Comparison of ENCODE assay signal across 1 cellular context in the genomic region with DNA sequence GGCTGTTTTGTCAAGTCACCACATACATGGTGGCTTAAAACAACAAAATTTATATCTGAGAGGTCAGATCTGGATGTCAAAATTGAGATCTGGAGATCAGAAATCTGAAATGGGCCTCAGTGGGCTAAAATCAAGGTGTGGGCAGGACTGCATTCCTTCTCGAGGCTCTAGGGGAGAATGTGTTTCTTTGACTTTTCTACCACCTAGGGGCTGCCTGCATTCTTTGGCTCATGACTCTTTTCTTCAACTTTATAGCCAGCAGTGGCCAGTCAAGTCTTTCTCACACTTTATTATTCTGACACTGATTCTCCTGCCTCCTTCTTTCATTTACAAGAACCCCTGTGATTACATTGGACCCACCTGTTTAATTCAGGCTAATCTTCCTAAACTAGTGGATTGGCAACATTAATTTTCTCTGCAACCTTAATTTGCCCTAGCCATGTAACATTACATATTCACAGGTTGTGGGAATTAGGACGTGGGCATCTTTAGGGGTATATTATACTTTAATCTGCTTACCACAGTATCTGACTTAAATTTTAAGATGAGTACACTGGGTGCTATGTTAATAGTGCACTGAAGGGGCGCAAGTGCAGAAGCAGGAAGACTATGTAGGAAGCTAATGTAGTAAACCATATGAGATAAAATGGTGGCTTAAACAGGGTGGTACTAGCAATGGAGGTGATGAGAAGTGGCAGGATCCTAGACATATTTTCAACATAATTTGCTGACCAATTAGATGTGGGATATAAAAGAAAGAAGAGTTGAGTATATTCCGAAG.
TF ChIP-seq lines count a peak whose summit lies in the region.

No MANE protein-coding gene starts in this region.

TF ChIP-seq in GM12878, 131 proteins besides CTCF, POLR2A, EP300 and RAD21 (continued from another document):
- TF ChIP-seq CUX1 (IDR thresholded peaks at IDR 0.05; ENCODE audit: insufficient replicate concordance, low read depth, low read length) (no peak), HCFC1 (IDR thresholded peaks at IDR 0.05; ENCODE audit: low read length) (no peak), JUNB (IDR thresholded peaks at IDR 0.05) (no peak), SMC3 (IDR thresholded peaks at IDR 0.05; ENCODE audit: borderline replicate concordance, low read length) (no peak)
- TF ChIP-seq, protein P1, sequence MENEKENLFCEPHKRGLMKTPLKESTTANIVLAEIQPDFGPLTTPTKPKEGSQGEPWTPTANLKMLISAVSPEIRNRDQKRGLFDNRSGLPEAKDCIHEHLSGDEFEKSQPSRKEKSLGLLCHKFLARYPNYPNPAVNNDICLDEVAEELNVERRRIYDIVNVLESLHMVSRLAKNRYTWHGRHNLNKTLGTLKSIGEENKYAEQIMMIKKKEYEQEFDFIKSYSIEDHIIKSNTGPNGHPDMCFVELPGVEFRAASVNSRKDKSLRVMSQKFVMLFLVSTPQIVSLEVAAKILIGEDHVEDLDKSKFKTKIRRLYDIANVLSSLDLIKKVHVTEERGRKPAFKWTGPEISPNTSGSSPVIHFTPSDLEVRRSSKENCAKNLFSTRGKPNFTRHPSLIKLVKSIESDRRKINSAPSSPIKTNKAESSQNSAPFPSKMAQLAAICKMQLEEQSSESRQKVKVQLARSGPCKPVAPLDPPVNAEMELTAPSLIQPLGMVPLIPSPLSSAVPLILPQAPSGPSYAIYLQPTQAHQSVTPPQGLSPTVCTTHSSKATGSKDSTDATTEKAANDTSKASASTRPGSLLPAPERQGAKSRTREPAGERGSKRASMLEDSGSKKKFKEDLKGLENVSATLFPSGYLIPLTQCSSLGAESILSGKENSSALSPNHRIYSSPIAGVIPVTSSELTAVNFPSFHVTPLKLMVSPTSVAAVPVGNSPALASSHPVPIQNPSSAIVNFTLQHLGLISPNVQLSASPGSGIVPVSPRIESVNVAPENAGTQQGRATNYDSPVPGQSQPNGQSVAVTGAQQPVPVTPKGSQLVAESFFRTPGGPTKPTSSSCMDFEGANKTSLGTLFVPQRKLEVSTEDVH (IDR thresholded peaks at IDR 0.05; ENCODE audit: low read depth, partially characterized antibody) = no peak
